Comparison of ENCODE assay signal across 13 cellular contexts in genomic region chr17:78707016-78707415, GRCh38.
DNase-seq lines count a peak whose midpoint lies in the region; ATAC-seq and TF ChIP-seq lines count a peak whose summit lies in the region.
"Had no signal": no experiment of that assay in that cellular context is flagged by ENCODE, and none has a peak within 500 bp of the region (broad histone marks: within the 10 kb centered on the region; RNA-seq: fewer than 3 reads in every experiment).

No MANE protein-coding gene starts in this region.

- 0 out of 2 replicates have a peak, but pooled peaks cover 5% of the 10 kb centered on the region for H3K79me2 ChIP-seq in PC-3 (ENCODE audit: low read length)

- POLR2A ChIA-PET in PC-3 (lab: Charles Lee; ENCODE audit: unreplicated experiment): interaction anchor here (0.7 to 1.0 kb wide), 2 partner anchors 172 to 328 kb away, joined by 3 to 4 read pairs; no protein-coding TSS in a partner anchor
- POLR2A ChIA-PET in Caco-2 (lab: Charles Lee): no interaction called here

- H3K4me2 ChIP-seq in PC-3 (ENCODE audit: low read length): peak overlapping the region; percentile 30

- H4K20me1 ChIP-seq in PC-3 (ENCODE audit: low read length): no peaks in the 10 kb centered on the region

- ATAC-seq in PC-3: peak; percentile 13; the same call in 1 of the 2 replicates
- no peak for ATAC-seq in GM18502 (IDR thresholded peaks at IDR 0.05; ENCODE audit: poor library complexity, unreplicated experiment)
- ATAC-seq: left colon had no signal

- peaks cover 32% of the 10 kb centered on the region for H3K4me1 ChIP-seq in PC-3 (ENCODE audit: insufficient read depth, low read length)
- H3K4me1 ChIP-seq in Caco-2: peaks cover 3% of the 10 kb centered on the region; the same call in 1 of the 2 replicates

- H3K9me3 Mint-ChIP-seq in mesothelial cell of epicardium (no peaks in the 10 kb centered on the region), Caco-2 (ENCODE audit: unreplicated experiment) (no peaks in the 10 kb centered on the region)

- intact Hi-C loops in PC-3 (cut with micrococcal nuclease): loop anchor here (2.0 to 5.0 kb wide), 2 partner anchors 38 to 115 kb away; no protein-coding TSS in a partner anchor
- intact Hi-C loops in Caco-2 (cut with micrococcal nuclease; ENCODE audit: unreplicated experiment): loop anchor here (10.0 kb wide), 1 partner anchor 72 kb away; no protein-coding TSS in a partner anchor

- H3K4me1 Mint-ChIP-seq in mesothelial cell of epicardium (peaks cover 35% of the 10 kb centered on the region), Caco-2 (ENCODE audit: low read depth, unreplicated experiment) (no peaks in the 10 kb centered on the region)

- H3K27me3 Mint-ChIP-seq in mesothelial cell of epicardium (ENCODE audit: low read depth): no peaks in the 10 kb centered on the region
- no peaks in the 10 kb centered on the region for H3K27me3 Mint-ChIP-seq in Caco-2 (ENCODE audit: insufficient read depth, unreplicated experiment)

- H3K27ac ChIP-seq in PC-3 (ENCODE audit: low read length) (peak overlapping the region; percentile 65), brain microvascular endothelial cell (no peak overlapping the region)
- H3K27ac ChIP-seq: adrenal gland had no signal

- BruUV-seq in PC-3 (replicated peaks; lab: Mats Ljungman, UMichigan) (TSS peak; percentile 14), Caco-2 (replicated peaks; lab: Mats Ljungman, UMichigan) (no TSS peak)

- H3K9me3 ChIP-seq in PC-3 (ENCODE audit: low read length) (no peaks in the 10 kb centered on the region), Caco-2 (no peaks in the 10 kb centered on the region)
- H3K9me3 ChIP-seq: adrenal gland had no signal

- H3K4me3 ChIP-seq in PC-3 (ENCODE audit: low read length) (no peak overlapping the region; the same call in 1 of the 2 replicates), brain microvascular endothelial cell (ENCODE audit: low read depth, low read length) (no peak overlapping the region), Caco-2 (ENCODE audit: low read depth, low read length) (no peak overlapping the region)
- H3K4me3 ChIP-seq: adrenal gland had no signal

- peak; percentile 71 for DNase-seq in EH (ENCODE audit: low read depth)
- peak; percentile 33 for DNase-seq in PC-3
- peak; percentile 24 for DNase-seq in brain microvascular endothelial cell
- no peak for DNase-seq in mesothelial cell of epicardium (ENCODE audit: low spot score in 2 of 2, unreplicated experiment in 2 of 2)
- DNase-seq in RPMI8226: no peak
- no peak for DNase-seq in Caco-2
- DNase-seq: effector CD8-positive, alpha-beta T cell; glutamatergic neuron; left colon; NCI-H1092 treated with DMSO at 0.1 percent for 48 hours; substantia nigra had no signal

- no peaks in the 10 kb centered on the region for H3K27me3 ChIP-seq in PC-3 (ENCODE audit: low read length)
- no peaks in the 10 kb centered on the region for H3K27me3 ChIP-seq in brain microvascular endothelial cell (replicated peaks)
- no peaks in the 10 kb centered on the region for H3K27me3 ChIP-seq in Caco-2 (replicated peaks; ENCODE audit: control insufficient read depth, insufficient read depth, low read length)
- H3K27me3 ChIP-seq: adrenal gland had no signal

- peaks cover 6% of the 10 kb centered on the region; the same call in 1 of the 2 replicates for H3K36me3 ChIP-seq in PC-3 (ENCODE audit: low read depth, low read length)
- no peaks in the 10 kb centered on the region for H3K36me3 ChIP-seq in brain microvascular endothelial cell (replicated peaks)
- no peaks in the 10 kb centered on the region for H3K36me3 ChIP-seq in Caco-2 (ENCODE audit: control insufficient read depth, insufficient read depth, low read length)

- H3K36me3 Mint-ChIP-seq in mesothelial cell of epicardium (peaks cover 12% of the 10 kb centered on the region), Caco-2 (ENCODE audit: insufficient read depth, unreplicated experiment) (peaks cover 7% of the 10 kb centered on the region)

- H3K9me2 ChIP-seq in PC-3 (replicated peaks; ENCODE audit: low read length): no peaks in the 10 kb centered on the region

- peak overlapping the region; percentile 76 for H3K27ac Mint-ChIP-seq in mesothelial cell of epicardium
- H3K27ac Mint-ChIP-seq in Caco-2 (ENCODE audit: unreplicated experiment): no peak overlapping the region

- in situ Hi-C loops in brain microvascular endothelial cell (cut with HindIII; ENCODE audit: low pct_ligation_motif_present, low sequenced_read_pairs): loop anchor here (25.0 kb wide), 1 partner anchor 220 kb away; no protein-coding TSS in a partner anchor

- H2AFZ ChIP-seq in PC-3 (ENCODE audit: low read length): no peak overlapping the region

- H3K4me3 Mint-ChIP-seq in mesothelial cell of epicardium (no peak overlapping the region), Caco-2 (ENCODE audit: unreplicated experiment) (no peak overlapping the region)

- CTCF ChIA-PET in PC-3 (lab: Charles Lee) (interaction anchor here (0.7 kb wide), 1 partner anchor 218 kb away, joined by 5 read pairs; no protein-coding TSS in a partner anchor), Caco-2 (lab: Charles Lee) (interaction anchor here (0.7 to 2.5 kb wide), 2 partner anchors 14 to 210 kb away, joined by 3 to 28 read pairs; no protein-coding TSS in a partner anchor)

- TF ChIP-seq CTCF in PC-3 (conservative IDR thresholded peaks at IDR 0.05; ENCODE audit: low read depth, low read length) (no peak), brain microvascular endothelial cell (IDR thresholded peaks at IDR 0.05; ENCODE audit: low read depth, low read length, missing control alignments) (no peak), mesothelial cell of epicardium (IDR thresholded peaks at IDR 0.05; ENCODE audit: unreplicated experiment) (no peak), Caco-2 (IDR thresholded peaks at IDR 0.05; ENCODE audit: insufficient read depth in 1 of 2, low read depth in 1 of 2, low read length in 1 of 2, severe bottlenecking in 1 of 2, unreplicated experiment in 1 of 2) (no peak)

- peak overlapping the region; percentile 20 for H3K9ac ChIP-seq in PC-3 (ENCODE audit: low read length)

- peaks cover 8% of the 10 kb centered on the region for H3F3A ChIP-seq in PC-3 (ENCODE audit: low read length, unreplicated experiment)

Comparison
In these comparisons a context has a peak if more than half of its experiments do, and no peak if none do; other contexts are left out.
1. DNase-seq: peak in EH (single experiment), PC-3 (single experiment) and brain microvascular endothelial cell (single experiment); none in mesothelial cell of epicardium (0 of 2), RPMI8226 (single experiment) and Caco-2 (0 of 2).